Comparison of ENCODE assay signal across 1 cellular context in the genomic region with DNA sequence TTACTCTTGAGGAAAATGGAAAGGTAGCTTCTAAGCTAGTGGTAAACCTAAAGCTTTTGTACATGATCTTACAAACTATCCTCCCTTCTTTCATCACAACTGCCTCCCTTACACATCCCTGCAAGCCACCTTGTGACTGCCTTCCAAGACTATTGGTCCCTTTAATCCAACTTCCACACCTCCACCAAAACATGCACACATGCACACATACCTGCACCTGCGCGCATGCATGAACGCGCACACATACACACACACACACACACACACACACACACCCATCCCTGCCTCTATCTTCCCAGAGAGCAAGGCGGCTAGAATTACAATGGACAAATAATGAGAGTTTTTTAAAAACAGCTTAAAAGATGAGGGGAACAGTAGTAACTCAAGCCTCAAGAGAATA.
TF ChIP-seq lines count a peak whose summit lies in the region.

No MANE protein-coding gene starts in this region.

TF ChIP-seq in GM12878, 131 proteins besides CTCF, POLR2A, EP300 and RAD21:
- TF ChIP-seq NRF1 (conservative IDR thresholded peaks at IDR 0.05; ENCODE audit: low read depth, low read length), result no peak
- no peak for TF ChIP-seq SPI1 (IDR thresholded peaks at IDR 0.05; ENCODE audit: borderline replicate concordance, insufficient read depth, low read depth, low read length)
- TF ChIP-seq HCFC1 (IDR thresholded peaks at IDR 0.05; ENCODE audit: low read length), result no peak
- no peak for TF ChIP-seq ATF2 (IDR thresholded peaks at IDR 0.05; ENCODE audit: low read length)
- 0 out of 2 replicates have a peak, but pooled peaks have one; percentile 42 for TF ChIP-seq HDGF (IDR thresholded peaks at IDR 0.05)
- TF ChIP-seq SRF (IDR thresholded peaks at IDR 0.05; ENCODE audit: low read depth in 2 of 2, low read length in 2 of 2), result no peak
